20 cellular contexts compared by ENCODE assay signal in genomic region chr1:229318056-229318455, GRCh38. TPM values are rescaled to one million over a fixed set of nuclear protein-coding genes. Genes with fewer than 3 reads are reported as not detected.
DNase-seq lines count a peak whose midpoint lies in the region; ATAC-seq and TF ChIP-seq lines count a peak whose summit lies in the region.
"Had no signal": no experiment of that assay in that cellular context is flagged by ENCODE, and none has a peak within 500 bp of the region (broad histone marks: within the 10 kb centered on the region; RNA-seq: fewer than 3 reads in every experiment).

No MANE protein-coding gene starts in this region.

- no peak for ATAC-seq in GM18873 (IDR thresholded peaks at IDR 0.05; ENCODE audit: low FRiP score, unreplicated experiment)
- ATAC-seq in GM18909 (IDR thresholded peaks at IDR 0.05; ENCODE audit: poor library complexity, unreplicated experiment) = no peak
- ATAC-seq in HG02798 (IDR thresholded peaks at IDR 0.05; ENCODE audit: poor library complexity, unreplicated experiment) = no peak
- ATAC-seq in Right ventricle myocardium inferior = no peak
- ATAC-seq: activated CD4-positive, alpha-beta T cell treated with anti-CD3 and anti-CD28 coated beads for 36 hours; left colon; naive thymus-derived CD8-positive, alpha-beta T cell had no signal

- no peak overlapping the region for H3K4me2 ChIP-seq in mesendoderm (ENCODE audit: low read length)
- H3K4me2 ChIP-seq: BLaER1 had no signal

- H2BK120ac ChIP-seq in mesendoderm (ENCODE audit: low read depth, low read length) = no peak overlapping the region

- no peak overlapping the region for H3K4me3 ChIP-seq in choroid plexus epithelial cell (ENCODE audit: low read depth, low read length)
- no peak overlapping the region for H3K4me3 ChIP-seq in mesendoderm (ENCODE audit: low read length)
- H3K4me3 ChIP-seq: BLaER1, GM23248, upper lobe of left lung had no signal

- no peak overlapping the region for H2BK15ac ChIP-seq in mesendoderm (replicated peaks; ENCODE audit: low read depth)

- H4K5ac ChIP-seq in mesendoderm (ENCODE audit: low read length) = no peak overlapping the region

- H2BK5ac ChIP-seq in mesendoderm (ENCODE audit: low read length) = no peak overlapping the region

- H3K4me1 ChIP-seq in mesendoderm (ENCODE audit: control insufficient read depth, low read depth, low read length) = no peaks in the 10 kb centered on the region
- H3K4me1 ChIP-seq: BLaER1, upper lobe of left lung had no signal

- intact Hi-C loops in Right ventricle myocardium inferior (cut with DNase I) = no loop called here

- no peak for TF ChIP-seq CTCF in choroid plexus epithelial cell (conservative IDR thresholded peaks at IDR 0.05; ENCODE audit: low read depth, low read length)

- no peak overlapping the region for H3K9ac ChIP-seq in mesendoderm (ENCODE audit: low read length)
- H3K9ac ChIP-seq: BLaER1, GM23248 had no signal

- WGBS in mesendoderm (ENCODE audit: extremely low coverage, insufficient coverage, low lambda C conversion rate) = no CpG with 5 or more reads among the region's 4 CpGs

- no peak overlapping the region for H3K18ac ChIP-seq in mesendoderm (ENCODE audit: low read length)

- DNase-seq in AG08396 (ENCODE audit: low spot score) (peak; percentile 34), LHCN-M2 (ENCODE audit: low read depth) (peak; percentile 64), choroid plexus epithelial cell (ENCODE audit: low read depth) (peak; percentile 48), mesendoderm (peak; percentile 43), Right ventricle myocardium inferior (ENCODE audit: missing footprints) (no peak)
- DNase-seq: activated CD4-positive, alpha-beta T cell treated with anti-CD3 and anti-CD28 coated beads for 36 hours; cortex of kidney; GM23248; left colon; naive thymus-derived CD8-positive, alpha-beta T cell; NCI-H1694 treated with DMSO at 0.1 percent for 48 hours; NCI-H526 treated with DMSO at 0.1 percent for 48 hours; occipital lobe; small intestine; stimulated activated CD4-positive, alpha-beta T cell treated with anti-CD3 and anti-CD28 coated beads, Interleukin-1b, Interleukin-23, amount 100 ng/mL, for 48 hours; upper lobe of left lung had no signal

- no peaks in the 10 kb centered on the region for H3K36me3 ChIP-seq in mesendoderm (ENCODE audit: control insufficient read depth, insufficient read depth, low read length)

- H3K79me1 ChIP-seq in mesendoderm (ENCODE audit: low read length) = no peaks in the 10 kb centered on the region

- H3K79me2 ChIP-seq in mesendoderm (ENCODE audit: control insufficient read depth, insufficient read depth, low read length) = no peaks in the 10 kb centered on the region

- no peak overlapping the region for H4K8ac ChIP-seq in mesendoderm (ENCODE audit: low read depth, low read length)

- H3K56ac ChIP-seq in mesendoderm (ENCODE audit: low read length) = no peak overlapping the region

- H3K27me3 ChIP-seq in mesendoderm (ENCODE audit: insufficient read depth, low read length, poor library complexity) = no peaks in the 10 kb centered on the region
- H3K27me3 ChIP-seq: BLaER1, upper lobe of left lung had no signal

- H3K23ac ChIP-seq in mesendoderm (ENCODE audit: low read length) = no peak overlapping the region

- no peak overlapping the region for H3K27ac ChIP-seq in mesendoderm (ENCODE audit: low read depth, low read length)
- H3K27ac ChIP-seq: BLaER1, GM23248, upper lobe of left lung had no signal

- no peak overlapping the region for H2AK5ac ChIP-seq in mesendoderm (ENCODE audit: low read length)

- H3K4ac ChIP-seq in mesendoderm (ENCODE audit: low read depth, low read length) = no peak overlapping the region

RNA-seq across cellular contexts. Expression of gene CCSAP, which starts 24.8 kb away (rescaled TPM):
- total RNA-seq in LHCN-M2 (2014; rRNA removed) (11.0 and 11.7 TPM in 2 replicates), Right ventricle myocardium inferior (2.3 TPM)
- polyA plus RNA-seq in LHCN-M2 (2012) = 2.7 TPM
- polyA plus RNA-seq in mesendoderm (2013, experiment 1 of 2) = 5.1 TPM
- 5.3 TPM for polyA plus RNA-seq in mesendoderm (2013, experiment 2 of 2)

RNA-seq across cellular contexts. Expression of gene RAB4A, which starts 47.1 kb away (rescaled TPM):
- total RNA-seq in LHCN-M2 (2014; rRNA removed) (14.3 and 17.1 TPM in 2 replicates), Right ventricle myocardium inferior (131 TPM)
- polyA plus RNA-seq in LHCN-M2 (2012) = 15.9 TPM
- 24.8 TPM for polyA plus RNA-seq in mesendoderm (2013, experiment 1 of 2)
- polyA plus RNA-seq in mesendoderm (2013, experiment 2 of 2) = 24.2 TPM
